8 cellular contexts compared by ENCODE assay signal in genomic region chr22:17777005-17777716, GRCh38. TPM values are rescaled to one million over a fixed set of nuclear protein-coding genes. Genes with fewer than 3 reads are reported as not detected.
A peak's percentile ranks its signal among the peaks of the same experiment; 100 is the strongest.
DNase-seq lines count a peak whose midpoint lies in the region; ATAC-seq and TF ChIP-seq lines count a peak whose summit lies in the region.

No MANE protein-coding gene starts in this region.

- H3K79me1 ChIP-seq in trophoblast cell (ENCODE audit: low read length), result peaks cover 2% of the 10 kb centered on the region

- H3K36me3 ChIP-seq in trophoblast cell (ENCODE audit: control insufficient read depth in 1 of 2, insufficient read depth in 2 of 2, low read length in 2 of 2), result no peaks in the 10 kb centered on the region

- peak; percentile 49 to 62 (median 58) for ATAC-seq in T-cell (replicated peaks in 1 of 4)
- peak; percentile 53 for ATAC-seq in activated naive CD8-positive, alpha-beta T cell treated with anti-CD3 and anti-CD28 coated beads, Interleukin-2, amount 10 ng/mL, durations not matched to agents 7 days and 5 days (ENCODE audit: low read depth)

- H3K27me3 Mint-ChIP-seq in T-cell (no peaks in the 10 kb centered on the region), Calu3 (ENCODE audit: unreplicated experiment) (no peaks in the 10 kb centered on the region)
- H3K27me3 Mint-ChIP-seq in activated naive CD8-positive, alpha-beta T cell treated with anti-CD3 and anti-CD28 coated beads, Interleukin-2, amount 10 ng/mL, durations not matched to agents 7 days and 5 days, result no peaks in the 10 kb centered on the region

- H3K18ac ChIP-seq in trophoblast cell (ENCODE audit: low read length), result no peak overlapping the region

- POLR2A ChIA-PET in T-cell (lab: Charles Lee), result interaction anchor here in 1 of 2 donors (0.7 kb wide), 1 partner anchor 44 kb away, joined by 5 read pairs; no protein-coding TSS in a partner anchor
- POLR2A ChIA-PET in activated naive CD8-positive, alpha-beta T cell treated with anti-CD3 and anti-CD28 coated beads, Interleukin-2, amount 10 ng/mL, durations not matched to agents 7 days and 5 days (lab: Charles Lee), result interaction anchor here (0.6 to 1.8 kb wide), 10 partner anchors 9 to 605 kb away, joined by 3 to 9 read pairs (median 3); partner anchors contain the start of gene PEX26

- no peak overlapping the region for H3K27ac ChIP-seq in trophoblast cell (ENCODE audit: low read depth, low read length)

- peaks cover 2% of the 10 kb centered on the region for H3K9me3 ChIP-seq in trophoblast cell (ENCODE audit: insufficient read depth, low read depth, low read length)

- H4K8ac ChIP-seq in trophoblast cell (ENCODE audit: low read depth, low read length), result no peak overlapping the region

- H3K9ac ChIP-seq in trophoblast cell (ENCODE audit: low read length), result no peak overlapping the region

- no peaks in the 10 kb centered on the region for H3K27me3 ChIP-seq in trophoblast cell (ENCODE audit: insufficient read depth, low read length)

- no peak overlapping the region for H3K23ac ChIP-seq in trophoblast cell (ENCODE audit: low read length)

- no TSS peak for BruUV-seq in Calu3 (replicated peaks; lab: Mats Ljungman, UMichigan)

- no peak overlapping the region for H2AK5ac ChIP-seq in trophoblast cell (ENCODE audit: low read length)

- intact Hi-C loops in Calu3 (cut with micrococcal nuclease; ENCODE audit: unreplicated experiment), result no loop called here

- H2BK12ac ChIP-seq in trophoblast cell (ENCODE audit: low read length), result no peak overlapping the region

- H3K4me1 ChIP-seq in trophoblast cell (ENCODE audit: control insufficient read depth in 1 of 2, insufficient read depth in 2 of 2, low read length in 2 of 2), result peaks cover 11 to 15% of the 10 kb centered on the region in 2 experiments

- H3K4me1 Mint-ChIP-seq in T-cell (peaks cover 80 to 85% (median 84%) of the 10 kb centered on the region in 3 donors), Calu3 (ENCODE audit: low read depth, unreplicated experiment) (peaks cover 27% of the 10 kb centered on the region)
- peaks cover 57% of the 10 kb centered on the region for H3K4me1 Mint-ChIP-seq in activated naive CD8-positive, alpha-beta T cell treated with anti-CD3 and anti-CD28 coated beads, Interleukin-2, amount 10 ng/mL, durations not matched to agents 7 days and 5 days

- CTCF ChIA-PET in T-cell (lab: Charles Lee), result interaction anchor here in 1 of 2 donors (0.6 to 1.0 kb wide), 5 partner anchors 10 to 70 kb away, joined by 3 to 4 read pairs (median 3); no protein-coding TSS in a partner anchor
- CTCF ChIA-PET in Calu3 (lab: Charles Lee), result no interaction called here

- no peak overlapping the region for H3K14ac ChIP-seq in trophoblast cell (ENCODE audit: low read length)

- H4K91ac ChIP-seq in trophoblast cell (ENCODE audit: low read depth, low read length), result no peak overlapping the region

- no peak overlapping the region for H4K12ac ChIP-seq in trophoblast cell (ENCODE audit: low read depth, low read length)

- peak; percentile 70 for DNase-seq in activated gamma-delta T cell treated with Interleukin-2 at 50 U/mL for 16 hours
- no peak for DNase-seq in activated gamma-delta T cell (lab: John Stamatoyannopoulos, UW)
- DNase-seq in T-cell, result peak; percentile 50 to 82 (median 68)
- DNase-seq in activated naive CD8-positive, alpha-beta T cell treated with anti-CD3 and anti-CD28 coated beads, Interleukin-2, amount 10 ng/mL, durations not matched to agents 7 days and 5 days, result peak; percentile 63
- peak; percentile 27 to 39 for DNase-seq in trophoblast cell
- DNase-seq in NCI-H1436 treated with DMSO at 0.1 percent for 48 hours (lab: John Stamatoyannopoulos, UW), result no peak
- no peak for DNase-seq in Calu3
- no peak for DNase-seq in NCI-H146 treated with DMSO at 0.1 percent for 48 hours (lab: John Stamatoyannopoulos, UW; ENCODE audit: unreplicated experiment)

- no peaks in the 10 kb centered on the region for H3K36me3 Mint-ChIP-seq in T-cell
- H3K36me3 Mint-ChIP-seq in activated naive CD8-positive, alpha-beta T cell treated with anti-CD3 and anti-CD28 coated beads, Interleukin-2, amount 10 ng/mL, durations not matched to agents 7 days and 5 days, result peaks cover 11% of the 10 kb centered on the region
- H3K36me3 Mint-ChIP-seq in Calu3 (ENCODE audit: insufficient read depth, unreplicated experiment), result peaks cover 24% of the 10 kb centered on the region

- H3K79me2 ChIP-seq in trophoblast cell (ENCODE audit: control insufficient read depth, insufficient read depth, low read length, poor library complexity), result peaks cover 2% of the 10 kb centered on the region

- H2BK120ac ChIP-seq in trophoblast cell (ENCODE audit: insufficient read depth, low read length, poor library complexity), result no peak overlapping the region

- H3K9me3 Mint-ChIP-seq in T-cell (no peaks in the 10 kb centered on the region), Calu3 (ENCODE audit: low read depth, unreplicated experiment) (no peaks in the 10 kb centered on the region)
- no peaks in the 10 kb centered on the region for H3K9me3 Mint-ChIP-seq in activated naive CD8-positive, alpha-beta T cell treated with anti-CD3 and anti-CD28 coated beads, Interleukin-2, amount 10 ng/mL, durations not matched to agents 7 days and 5 days

- WGBS in trophoblast cell (ENCODE audit: extremely low coverage, insufficient coverage, insufficient read length), result no CpG with 5 or more reads among the region's 27 CpGs

- H3K4me3 ChIP-seq in trophoblast cell (ENCODE audit: low read depth, low read length), result no peak overlapping the region

- TF ChIP-seq CTCF in Calu3 (IDR thresholded peaks at IDR 0.05; ENCODE audit: unreplicated experiment), result no peak

- no peak overlapping the region for H3K4ac ChIP-seq in trophoblast cell (ENCODE audit: low read depth, low read length)

- H3K27ac Mint-ChIP-seq in T-cell (peak overlapping the region; percentile 96 to 99), Calu3 (ENCODE audit: unreplicated experiment) (no peak overlapping the region)
- peak overlapping the region; percentile 96 for H3K27ac Mint-ChIP-seq in activated naive CD8-positive, alpha-beta T cell treated with anti-CD3 and anti-CD28 coated beads, Interleukin-2, amount 10 ng/mL, durations not matched to agents 7 days and 5 days

- no peak overlapping the region for H2BK5ac ChIP-seq in trophoblast cell (ENCODE audit: low read depth, low read length, poor library complexity)

- H2AFZ ChIP-seq in trophoblast cell (ENCODE audit: insufficient read depth, low read length, poor library complexity), result no peak overlapping the region

- no peak overlapping the region for H3K4me2 ChIP-seq in trophoblast cell (ENCODE audit: low read length)

- H3K4me3 Mint-ChIP-seq in T-cell (peak overlapping the region; percentile 91 to 97 (median 95)), Calu3 (ENCODE audit: low read depth, unreplicated experiment) (no peak overlapping the region)
- H3K4me3 Mint-ChIP-seq in activated naive CD8-positive, alpha-beta T cell treated with anti-CD3 and anti-CD28 coated beads, Interleukin-2, amount 10 ng/mL, durations not matched to agents 7 days and 5 days, result peak overlapping the region; percentile 90

RNA-seq across cellular contexts. Expression of gene BID, which starts 2.9 kb away (rescaled TPM):
- total RNA-seq in T-cell (10 to 100 TPM; 15.8 to 34.6 (median 28.5) TPM), Calu3 (2022) (99.3 and 103 TPM in 2 replicates)
- 10 to 100 TPM; 33.6 to 35.6 TPM for total RNA-seq in activated naive CD8-positive, alpha-beta T cell treated with anti-CD3 and anti-CD28 coated beads, Interleukin-2, amount 10 ng/mL, durations not matched to agents 7 days and 5 days
- 11.2 and 12.5 TPM in 2 replicates for polyA plus RNA-seq in trophoblast cell (2013)

Comparison
In these comparisons a context has a peak if more than half of its experiments do, and no peak if none do; other contexts are left out.
1. DNase-seq: peak in activated gamma-delta T cell treated with Interleukin-2 at 50 U/mL for 16 hours (single experiment), T-cell (34 of 34), activated naive CD8-positive, alpha-beta T cell treated with anti-CD3 and anti-CD28 coated beads, Interleukin-2, amount 10 ng/mL, durations not matched to agents 7 days and 5 days (single experiment) and trophoblast cell (2 of 2); none in activated gamma-delta T cell (single experiment), NCI-H1436 treated with DMSO at 0.1 percent for 48 hours (single experiment), Calu3 (single experiment) and NCI-H146 treated with DMSO at 0.1 percent for 48 hours (single experiment).